Comparison of ENCODE assay signal across 8 cellular contexts in the genomic region with DNA sequence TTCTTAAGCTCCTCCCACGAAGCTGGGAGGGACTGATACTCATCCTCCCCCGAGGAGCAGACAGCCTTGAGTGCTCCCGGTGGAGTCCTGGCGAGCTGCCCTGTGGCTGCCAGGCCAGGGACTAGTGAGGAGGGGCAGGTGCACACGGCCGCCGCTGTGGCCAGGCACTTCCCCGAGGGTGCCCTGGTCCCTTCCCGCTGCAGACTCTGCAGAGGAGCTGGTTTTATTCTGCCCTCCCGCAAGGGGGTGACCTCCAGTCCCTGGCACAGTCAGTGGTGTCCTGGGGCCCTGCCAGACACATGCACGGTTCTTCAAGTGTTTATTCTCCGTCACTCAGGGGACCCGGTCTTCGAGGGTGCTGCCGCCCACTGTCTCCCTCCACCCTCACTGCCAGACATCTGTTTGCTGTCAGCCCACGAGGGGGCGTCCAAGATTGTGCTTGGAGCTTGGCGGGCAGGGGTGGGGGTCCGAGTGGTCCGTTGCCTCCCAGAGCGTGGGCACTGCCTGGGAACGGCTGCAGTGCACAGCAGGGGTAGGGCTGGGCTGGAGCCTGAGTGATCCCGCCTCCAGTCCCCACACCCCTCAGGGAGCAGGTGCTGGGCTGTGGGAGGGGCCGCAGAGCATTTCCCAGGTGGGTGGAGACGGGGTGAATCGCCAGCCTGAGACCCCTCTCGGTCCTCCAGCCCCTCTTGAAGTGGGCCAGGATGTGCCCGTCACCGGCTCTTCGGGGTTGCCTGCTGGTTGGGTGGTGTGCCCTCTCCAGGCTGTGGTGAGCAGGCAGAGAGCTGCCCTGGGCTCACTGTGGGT. TPM values are rescaled to one million over a fixed set of nuclear protein-coding genes. Genes with fewer than 3 reads are reported as not detected.
DNase-seq lines count a peak whose midpoint lies in the region; ATAC-seq and TF ChIP-seq lines count a peak whose summit lies in the region.

No MANE protein-coding gene starts in this region.

- CTCF ChIA-PET in HEK293T (lab: Yijun Ruan, JAX) = interaction anchor here (0.7 to 2.4 kb wide), 11 partner anchors 9 to 399 kb away, joined by 3 to 8 read pairs (median 3); a partner anchor contains a TSS

- no peak for ATAC-seq in stimulated activated effector memory CD8-positive, alpha-beta T cell treated with anti-CD3 and anti-CD28 coated beads, Interleukin-12 subunit alpha, Interleukin-12 subunit beta, amount 100 ng/mL, for 72 hours
- no peak for ATAC-seq in GM19023 (IDR thresholded peaks at IDR 0.05; ENCODE audit: unreplicated experiment)
- ATAC-seq in HG03520 (IDR thresholded peaks at IDR 0.05; ENCODE audit: unreplicated experiment) = no peak

- H3K4me3 Mint-ChIP-seq in CD14-positive monocyte = no peak overlapping the region
- peak overlapping the region; percentile 12 for H3K4me3 Mint-ChIP-seq in activated T-helper 1 cell treated with anti-CD3 and anti-CD28 coated beads, Interleukin-12 subunit alpha, Interleukin-12 subunit beta, Interleukin-2, Interleukin-4 antibody, amounts not matched to agents 30 ng/mL and 10 ng/mL and 1 ng/mL, durations not matched to agents 14 hours and 24 hours and 36 hours
- no peak overlapping the region for H3K4me3 Mint-ChIP-seq in stimulated activated effector memory CD8-positive, alpha-beta T cell treated with anti-CD3 and anti-CD28 coated beads, Interleukin-12 subunit alpha, Interleukin-12 subunit beta, amount 100 ng/mL, for 72 hours

- H3K27ac Mint-ChIP-seq in CD14-positive monocyte = no peak overlapping the region
- no peak overlapping the region for H3K27ac Mint-ChIP-seq in activated T-helper 1 cell treated with anti-CD3 and anti-CD28 coated beads, Interleukin-12 subunit alpha, Interleukin-12 subunit beta, Interleukin-2, Interleukin-4 antibody, amounts not matched to agents 30 ng/mL and 10 ng/mL and 1 ng/mL, durations not matched to agents 14 hours and 24 hours and 36 hours
- H3K27ac Mint-ChIP-seq in stimulated activated effector memory CD8-positive, alpha-beta T cell treated with anti-CD3 and anti-CD28 coated beads, Interleukin-12 subunit alpha, Interleukin-12 subunit beta, amount 100 ng/mL, for 72 hours = peak overlapping the region; percentile 33

- peaks cover 12 to 17% (median 13%) of the 10 kb centered on the region in 3 donors for H3K27me3 Mint-ChIP-seq in CD14-positive monocyte (ENCODE audit: low read depth in 3 of 3)
- no peaks in the 10 kb centered on the region for H3K27me3 Mint-ChIP-seq in activated T-helper 1 cell treated with anti-CD3 and anti-CD28 coated beads, Interleukin-12 subunit alpha, Interleukin-12 subunit beta, Interleukin-2, Interleukin-4 antibody, amounts not matched to agents 30 ng/mL and 10 ng/mL and 1 ng/mL, durations not matched to agents 14 hours and 24 hours and 36 hours (ENCODE audit: insufficient read depth)

- intact Hi-C loops in CD14-positive monocyte (cut with micrococcal nuclease) = loop anchor here (5.0 to 10.0 kb wide), 3 partner anchors 175 to 387 kb away; a partner anchor contains a TSS
- intact Hi-C loops in activated T-helper 1 cell treated with anti-CD3 and anti-CD28 coated beads, Interleukin-12 subunit alpha, Interleukin-12 subunit beta, Interleukin-2, Interleukin-4 antibody, amounts not matched to agents 30 ng/mL and 10 ng/mL and 1 ng/mL, durations not matched to agents 14 hours and 24 hours and 36 hours (cut with micrococcal nuclease) = loop anchor here (5.0 kb wide), 3 partner anchors 207 to 452 kb away; a partner anchor contains a TSS

- DNase-seq in CD14-positive monocyte (ENCODE audit: low spot score) (no peak), HEK293T (ENCODE audit: extremely low spot score) (peak; percentile 70), NCI-H69 (lab: John Stamatoyannopoulos, UW) (peak; percentile 80), hepatic stellate cell (ENCODE audit: low spot score) (peak; percentile 47)
- peak; percentile 24 for DNase-seq in activated T-helper 1 cell treated with anti-CD3 and anti-CD28 coated beads, Interleukin-12 subunit alpha, Interleukin-12 subunit beta, Interleukin-2, Interleukin-4 antibody, amounts not matched to agents 30 ng/mL and 10 ng/mL and 1 ng/mL, durations not matched to agents 14 hours and 24 hours and 36 hours (ENCODE audit: low spot score)
- peak in 1 of 2 donors; percentile 62 for DNase-seq in stimulated activated effector memory CD8-positive, alpha-beta T cell treated with anti-CD3 and anti-CD28 coated beads, Interleukin-12 subunit alpha, Interleukin-12 subunit beta, amount 100 ng/mL, for 72 hours (ENCODE audit: low spot score in 2 of 2)

- POLR2A ChIA-PET in HEK293T (lab: Yijun Ruan, JAX) = interaction anchor here (0.7 to 0.9 kb wide), 2 partner anchors 360 to 386 kb away, joined by 3 to 4 read pairs; a partner anchor contains a TSS

- H3K4me1 Mint-ChIP-seq in CD14-positive monocyte = peaks cover 28% of the 10 kb centered on the region
- peaks cover 8% of the 10 kb centered on the region for H3K4me1 Mint-ChIP-seq in activated T-helper 1 cell treated with anti-CD3 and anti-CD28 coated beads, Interleukin-12 subunit alpha, Interleukin-12 subunit beta, Interleukin-2, Interleukin-4 antibody, amounts not matched to agents 30 ng/mL and 10 ng/mL and 1 ng/mL, durations not matched to agents 14 hours and 24 hours and 36 hours (ENCODE audit: low read depth)
- peaks cover 19% of the 10 kb centered on the region for H3K4me1 Mint-ChIP-seq in stimulated activated effector memory CD8-positive, alpha-beta T cell treated with anti-CD3 and anti-CD28 coated beads, Interleukin-12 subunit alpha, Interleukin-12 subunit beta, amount 100 ng/mL, for 72 hours

- peak; percentile 52 for TF ChIP-seq CTCF in CD14-positive monocyte (IDR thresholded peaks at IDR 0.05)

- H3K9me3 Mint-ChIP-seq in CD14-positive monocyte = no peaks in the 10 kb centered on the region
- no peaks in the 10 kb centered on the region for H3K9me3 Mint-ChIP-seq in activated T-helper 1 cell treated with anti-CD3 and anti-CD28 coated beads, Interleukin-12 subunit alpha, Interleukin-12 subunit beta, Interleukin-2, Interleukin-4 antibody, amounts not matched to agents 30 ng/mL and 10 ng/mL and 1 ng/mL, durations not matched to agents 14 hours and 24 hours and 36 hours
- H3K9me3 Mint-ChIP-seq in stimulated activated effector memory CD8-positive, alpha-beta T cell treated with anti-CD3 and anti-CD28 coated beads, Interleukin-12 subunit alpha, Interleukin-12 subunit beta, amount 100 ng/mL, for 72 hours = no peaks in the 10 kb centered on the region

- no peaks in the 10 kb centered on the region for H3K36me3 Mint-ChIP-seq in CD14-positive monocyte
- peaks cover 2% of the 10 kb centered on the region for H3K36me3 Mint-ChIP-seq in activated T-helper 1 cell treated with anti-CD3 and anti-CD28 coated beads, Interleukin-12 subunit alpha, Interleukin-12 subunit beta, Interleukin-2, Interleukin-4 antibody, amounts not matched to agents 30 ng/mL and 10 ng/mL and 1 ng/mL, durations not matched to agents 14 hours and 24 hours and 36 hours (ENCODE audit: low read depth)
- H3K36me3 Mint-ChIP-seq in stimulated activated effector memory CD8-positive, alpha-beta T cell treated with anti-CD3 and anti-CD28 coated beads, Interleukin-12 subunit alpha, Interleukin-12 subunit beta, amount 100 ng/mL, for 72 hours = peaks cover 5% of the 10 kb centered on the region

TF ChIP-seq in HEK293T, 16 proteins besides CTCF, POLR2A, EP300 and RAD21:
- TF ChIP-seq BHLHE40 (IDR thresholded peaks at IDR 0.05; ENCODE audit: borderline replicate concordance) (no peak), TARDBP (IDR thresholded peaks at IDR 0.05) (no peak), FOXM1 (IDR thresholded peaks at IDR 0.05; ENCODE audit: borderline replicate concordance) (no peak), FOXK2 (IDR thresholded peaks at IDR 0.05) (no peak), SP1 (IDR thresholded peaks at IDR 0.05) (no peak), ELF4 (IDR thresholded peaks at IDR 0.05) (no peak), L3MBTL2 (conservative IDR thresholded peaks at IDR 0.05) (no peak), ARNT (IDR thresholded peaks at IDR 0.05) (no peak)
- TF ChIP-seq, protein P1, sequence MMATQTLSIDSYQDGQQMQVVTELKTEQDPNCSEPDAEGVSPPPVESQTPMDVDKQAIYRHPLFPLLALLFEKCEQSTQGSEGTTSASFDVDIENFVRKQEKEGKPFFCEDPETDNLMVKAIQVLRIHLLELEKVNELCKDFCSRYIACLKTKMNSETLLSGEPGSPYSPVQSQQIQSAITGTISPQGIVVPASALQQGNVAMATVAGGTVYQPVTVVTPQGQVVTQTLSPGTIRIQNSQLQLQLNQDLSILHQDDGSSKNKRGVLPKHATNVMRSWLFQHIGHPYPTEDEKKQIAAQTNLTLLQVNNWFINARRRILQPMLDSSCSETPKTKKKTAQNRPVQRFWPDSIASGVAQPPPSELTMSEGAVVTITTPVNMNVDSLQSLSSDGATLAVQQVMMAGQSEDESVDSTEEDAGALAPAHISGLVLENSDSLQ (IDR thresholded peaks at IDR 0.05) = no peak

RNA-seq across cellular contexts. Expression of a gene that starts 3.1 kb away (rescaled TPM):
- under 1 TPM; 0.60 to 0.61 TPM for polyA plus RNA-seq in CD14-positive monocyte
- total RNA-seq in activated T-helper 1 cell treated with anti-CD3 and anti-CD28 coated beads, Interleukin-12 subunit alpha, Interleukin-12 subunit beta, Interleukin-2, Interleukin-4 antibody, amounts not matched to agents 30 ng/mL and 10 ng/mL and 1 ng/mL, durations not matched to agents 14 hours and 24 hours and 36 hours = 12.9 and 15.7 TPM in 2 replicates

RNA-seq across cellular contexts. Expression of a gene that starts 17.2 kb away (rescaled TPM):
- polyA plus RNA-seq in CD14-positive monocyte = not detected
- not detected in 2 replicates for total RNA-seq in activated T-helper 1 cell treated with anti-CD3 and anti-CD28 coated beads, Interleukin-12 subunit alpha, Interleukin-12 subunit beta, Interleukin-2, Interleukin-4 antibody, amounts not matched to agents 30 ng/mL and 10 ng/mL and 1 ng/mL, durations not matched to agents 14 hours and 24 hours and 36 hours

RNA-seq across cellular contexts. Expression of a gene that starts 23.2 kb away (rescaled TPM):
- polyA plus RNA-seq in CD14-positive monocyte = 100 to 1,000 TPM; 799 to 968 TPM
- total RNA-seq in activated T-helper 1 cell treated with anti-CD3 and anti-CD28 coated beads, Interleukin-12 subunit alpha, Interleukin-12 subunit beta, Interleukin-2, Interleukin-4 antibody, amounts not matched to agents 30 ng/mL and 10 ng/mL and 1 ng/mL, durations not matched to agents 14 hours and 24 hours and 36 hours = 1,907 and 1,920 TPM in 2 replicates

RNA-seq across cellular contexts. Expression of a gene that starts 43.0 kb away (rescaled TPM):
- not detected for polyA plus RNA-seq in CD14-positive monocyte
- 0.83 and 1.2 TPM in 2 replicates for total RNA-seq in activated T-helper 1 cell treated with anti-CD3 and anti-CD28 coated beads, Interleukin-12 subunit alpha, Interleukin-12 subunit beta, Interleukin-2, Interleukin-4 antibody, amounts not matched to agents 30 ng/mL and 10 ng/mL and 1 ng/mL, durations not matched to agents 14 hours and 24 hours and 36 hours
